Comparison of ENCODE assay signal across 8 cellular contexts in genomic region chr2:17879137-17879912, GRCh38. TPM values are rescaled to one million over a fixed set of nuclear protein-coding genes. Genes with fewer than 3 reads are reported as not detected.
A peak's percentile ranks its signal among the peaks of the same experiment; 100 is the strongest.
DNase-seq lines count a peak whose midpoint lies in the region; ATAC-seq lines count a peak whose summit lies in the region.

No MANE protein-coding gene starts in this region.

- DNase-seq in LoVo (ENCODE audit: low spot score), result peak; percentile 67
- peak; percentile 63 for DNase-seq in T1000 (lab: John Stamatoyannopoulos, UW)
- peak; percentile 38 for DNase-seq in fibroblast of gingiva (ENCODE audit: low read depth)
- DNase-seq in naive B cell, result peak; percentile 12

- H3K27ac ChIP-seq in BLaER1 treated with 17β-estradiol and CSF1 and Interleukin-3, amounts not matched to agents 10 nM and 100 nM, result peak overlapping the region in 9 of 11 experiments; percentile 44 to 70 (median 65); a peak in 16 of 22 replicates

- H3K9me3 ChIP-seq in BLaER1 treated with 17β-estradiol and CSF1 and Interleukin-3, amounts not matched to agents 10 nM and 100 nM (replicated peaks in 1 of 11), result 0 out of 22 replicates have a peak, but pooled peaks cover 0 to 4% (median 0%) of the 10 kb centered on the region in 11 experiments

- peak overlapping the region; percentile 84 to 100 (median 98) for H3K4me2 ChIP-seq in BLaER1 treated with 17β-estradiol and CSF1 and Interleukin-3, amounts not matched to agents 10 nM and 100 nM

- H3K4me3 ChIP-seq in BLaER1 treated with 17β-estradiol and CSF1 and Interleukin-3, amounts not matched to agents 10 nM and 100 nM, result peak overlapping the region; percentile 74 to 91 (median 82)

- ATAC-seq in GM19395 (IDR thresholded peaks at IDR 0.05; ENCODE audit: unreplicated experiment), result peak; percentile 24
- ATAC-seq in naive B cell (ENCODE audit: low read depth in 2 of 2), result peak; percentile 46 to 48
- no peak for ATAC-seq in GM21423 (IDR thresholded peaks at IDR 0.05; ENCODE audit: unreplicated experiment)
- ATAC-seq in HG02870 (IDR thresholded peaks at IDR 0.05; ENCODE audit: unreplicated experiment), result no peak

- no peak overlapping the region for H3K27ac Mint-ChIP-seq in naive B cell

- H3K4me1 Mint-ChIP-seq in naive B cell, result peaks cover 21 to 27% (median 25%) of the 10 kb centered on the region in 3 donors

- H3K9me3 Mint-ChIP-seq in naive B cell, result peaks cover 0 to 5% (median under 1%) of the 10 kb centered on the region in 7 donors

- peak overlapping the region; percentile 80 to 95 (median 88) for H3K4me3 Mint-ChIP-seq in naive B cell

- peaks cover 0 to 24% (median 13%) of the 10 kb centered on the region in 11 experiments; a peak in 13 of 22 replicates for H4K20me1 ChIP-seq in BLaER1 treated with 17β-estradiol and CSF1 and Interleukin-3, amounts not matched to agents 10 nM and 100 nM

- H3K27me3 ChIP-seq in BLaER1 treated with 17β-estradiol and CSF1 and Interleukin-3, amounts not matched to agents 10 nM and 100 nM, result peaks cover 12 to 37% (median 20%) of the 10 kb centered on the region in 11 experiments; a peak in 19 of 22 replicates

- H3K27me3 Mint-ChIP-seq in naive B cell, result peaks cover 54 to 81% (median 59%) of the 10 kb centered on the region in 3 donors

- peaks cover 0 to 5% of the 10 kb centered on the region in 2 donors for H3K36me3 Mint-ChIP-seq in naive B cell

- no peaks in the 10 kb centered on the region for H3K36me3 ChIP-seq in BLaER1 treated with 17β-estradiol and CSF1 and Interleukin-3, amounts not matched to agents 10 nM and 100 nM

- peak overlapping the region; percentile 53 to 82 (median 75); a peak in 20 of 22 replicates for H3K9ac ChIP-seq in BLaER1 treated with 17β-estradiol and CSF1 and Interleukin-3, amounts not matched to agents 10 nM and 100 nM

- H3K4me1 ChIP-seq in BLaER1 treated with 17β-estradiol and CSF1 and Interleukin-3, amounts not matched to agents 10 nM and 100 nM, result peaks cover 4 to 31% (median 19%) of the 10 kb centered on the region in 10 experiments; a peak in 19 of 20 replicates

RNA-seq across cellular contexts. Expression of gene KCNS3, which starts 0.9 kb away (rescaled TPM):
- polyA plus RNA-seq in naive B cell (ENCODE audit: low read depth in 6 of 6), result under 1 TPM in 2 of 6 donors, not detected in 4; 0.24 to 0.49 TPM

Comparison
In these comparisons a context has a peak if more than half of its experiments do, and no peak if none do; other contexts are left out.
1. ATAC-seq: peak in GM19395 (single experiment) and naive B cell (2 of 2); none in GM21423 (single experiment) and HG02870 (single experiment).
2. DNase-seq: peak in every context shown above with its lines; median percentile 67 in LoVo; 63 in T1000; 38 in fibroblast of gingiva; 12 in naive B cell.